ENCODE assay signal across 8 cellular contexts in genomic region chrX:119753639-119754257, GRCh38. TPM values are rescaled to one million over a fixed set of nuclear protein-coding genes. Genes with fewer than 3 reads are reported as not detected.
A peak's percentile ranks its signal among the peaks of the same experiment; 100 is the strongest.
DNase-seq lines count a peak whose midpoint lies in the region; ATAC-seq and TF ChIP-seq lines count a peak whose summit lies in the region.

No MANE protein-coding gene starts in this region.

- no peak overlapping the region for H2AFZ ChIP-seq in fibroblast of lung (ENCODE audit: low read length)

- no peak for TF ChIP-seq POLR2A in gastroesophageal sphincter (IDR thresholded peaks at IDR 0.05)

- H3K79me2 ChIP-seq in fibroblast of lung (ENCODE audit: control insufficient read depth, insufficient read depth, low read length) = no peaks in the 10 kb centered on the region

- 45 to 73% methylated on average over 5 to 7 of the region's 8 CpGs for WGBS in gastroesophageal sphincter (ENCODE audit: low coverage in 1 of 2), 2 donors

- no peaks in the 10 kb centered on the region for H3K9me3 ChIP-seq in fibroblast of lung (ENCODE audit: control insufficient read depth, insufficient read depth, low read depth, low read length)
- H3K9me3 ChIP-seq in gastroesophageal sphincter = no peaks in the 10 kb centered on the region

- no peaks in the 10 kb centered on the region for H3K27me3 ChIP-seq in fibroblast of lung (ENCODE audit: control insufficient read depth, insufficient read depth, low read length)
- H3K27me3 ChIP-seq in gastroesophageal sphincter = no peaks in the 10 kb centered on the region

- no peak overlapping the region for H3K4me2 ChIP-seq in fibroblast of lung (ENCODE audit: extremely low read depth, insufficient read depth, low read length)

- H3K4me1 ChIP-seq in fibroblast of lung (ENCODE audit: control insufficient read depth, extremely low read depth, insufficient read depth, low read length) = no peaks in the 10 kb centered on the region
- peaks cover 0 to 12% (median 0%) of the 10 kb centered on the region in 3 donors for H3K4me1 ChIP-seq in gastroesophageal sphincter

- H3K27ac ChIP-seq in fibroblast of lung (ENCODE audit: insufficient read depth, low read length) (no peak overlapping the region), gastroesophageal sphincter (no peak overlapping the region)

- H3K4me3 ChIP-seq in fibroblast of lung (replicated peaks in 1 of 4; ENCODE audit: control extremely low read depth in 1 of 4, insufficient read depth in 1 of 4, low read depth in 3 of 4, low read length in 4 of 4) (no peak overlapping the region), gastroesophageal sphincter (no peak overlapping the region)

- TF ChIP-seq EP300 in gastroesophageal sphincter (IDR thresholded peaks at IDR 0.05) = no peak

- in situ Hi-C loops in ACHN (cut with HindIII; ENCODE audit: low pct_ligation_motif_present, low pct_unique_long_range_greater_than_20kb, low sequenced_read_pairs) = no loop called here

- H3K36me3 ChIP-seq in fibroblast of lung (ENCODE audit: control insufficient read depth, insufficient read depth, low read length) = no peaks in the 10 kb centered on the region
- no peaks in the 10 kb centered on the region for H3K36me3 ChIP-seq in gastroesophageal sphincter

- no peak for ATAC-seq in gastroesophageal sphincter

- TF ChIP-seq CTCF in GM12874 (IDR thresholded peaks at IDR 0.05; ENCODE audit: insufficient read depth, low read depth, low read length) (peak; percentile 39), fibroblast of lung (conservative IDR thresholded peaks at IDR 0.05 in 1 of 2, IDR thresholded peaks at IDR 0.05 in 1 of 2; ENCODE audit: low read depth in 1 of 2, low read length in 2 of 2) (peak; percentile 26 to 47), gastroesophageal sphincter (IDR thresholded peaks at IDR 0.05) (no peak)

- DNase-seq in ACHN (peak; percentile 49), NCI-H524 treated with DMSO at 0.1 percent for 48 hours (lab: John Stamatoyannopoulos, UW) (peak; percentile 23), fibroblast of lung (ENCODE audit: low read depth in 2 of 2) (peak in 1 of 2 donors; percentile 40), NCI-H187 treated with DMSO at 0.1 percent for 48 hours (lab: John Stamatoyannopoulos, UW) (no peak)
- DNase-seq in activated CD4-positive, alpha-beta T cell treated with anti-CD3 and anti-CD28 coated beads, Interleukin-2, amount 50 U/mL, for 48 hours = peak; percentile 23 to 37
- DNase-seq in stimulated activated CD4-positive, alpha-beta T cell treated with anti-CD3 and anti-CD28 coated beads, Interleukin-4, amount 100 ng/mL, for 24 hours = peak; percentile 54

- H4K20me1 ChIP-seq in fibroblast of lung (ENCODE audit: control insufficient read depth, extremely low read depth, insufficient read depth, low read length) = no peaks in the 10 kb centered on the region

- no peak overlapping the region for H3K9ac ChIP-seq in fibroblast of lung (ENCODE audit: insufficient read depth, low read length)

RNA-seq across cellular contexts. Expression of gene SOWAHD, which starts 4.6 kb away (rescaled TPM):
- total RNA-seq in fibroblast of lung (0.26 and 0.83 TPM in 2 replicates), gastroesophageal sphincter (under 1 TPM in 1 of 4 donors, not detected in 3; 0.27 TPM)
- polyA plus RNA-seq in fibroblast of lung = 0.10 and 0.15 TPM in 2 replicates
- 0.16 and 0.27 TPM in 2 replicates for polyA plus RNA-seq in fibroblast of lung (2012)
- polyA minus RNA-seq in fibroblast of lung (ENCODE audit: low replicate concordance) = not detected in 2 replicates

RNA-seq across cellular contexts. Expression of gene RPL39, which starts 37.7 kb away (rescaled TPM):
- 2,034 and 3,576 TPM in 2 replicates for total RNA-seq in fibroblast of lung
- polyA plus RNA-seq in fibroblast of lung = 2,665 and 3,799 TPM in 2 replicates
- polyA plus RNA-seq in fibroblast of lung (2012) = 2,875 and 3,814 TPM in 2 replicates
- polyA minus RNA-seq in fibroblast of lung (ENCODE audit: low replicate concordance) = 7.5 and 33.7 TPM in 2 replicates
- total RNA-seq in gastroesophageal sphincter = 1,000 to 10,000 TPM; 1,536 to 5,996 (median 3,784) TPM

Comparison
In these comparisons a context has a peak if more than half of its experiments do, and no peak if none do; other contexts are left out.
1. CTCF ChIP-seq: peak in GM12874 (single experiment) and fibroblast of lung (2 of 2); none in gastroesophageal sphincter (0 of 4).